11 cellular contexts compared by ENCODE assay signal in genomic region chr17:42010898-42011516, GRCh38. TPM values are rescaled to one million over a fixed set of nuclear protein-coding genes. Genes with fewer than 3 reads are reported as not detected.
DNase-seq lines count a peak whose midpoint lies in the region; ATAC-seq, FAIRE-seq and TF ChIP-seq lines count a peak whose summit lies in the region.
"Had no signal": no experiment of that assay in that cellular context is flagged by ENCODE, and none has a peak within 500 bp of the region (broad histone marks: within the 10 kb centered on the region; RNA-seq: fewer than 3 reads in every experiment).

No MANE protein-coding gene starts in this region.

- no peaks in the 10 kb centered on the region for H3K27me3 Mint-ChIP-seq in CD8-positive, alpha-beta memory T cell
- no peaks in the 10 kb centered on the region for H3K27me3 Mint-ChIP-seq in astrocyte (ENCODE audit: low read depth, unreplicated experiment)
- H3K27me3 Mint-ChIP-seq in activated naive CD8-positive, alpha-beta T cell treated with anti-CD3 and anti-CD28 coated beads, Interleukin-2, amount 50 U/mL, for 24 hours = no peaks in the 10 kb centered on the region

- peaks cover 44% of the 10 kb centered on the region for H3K4me1 ChIP-seq in CD8-positive, alpha-beta memory T cell (ENCODE audit: insufficient read depth, low read length)
- peaks cover 7% of the 10 kb centered on the region for H3K4me1 ChIP-seq in astrocyte (ENCODE audit: insufficient read depth, low read length)

- peaks cover 63% of the 10 kb centered on the region for H4K20me1 ChIP-seq in astrocyte (ENCODE audit: insufficient read depth, low read length)

- no peak for TF ChIP-seq CTCF in astrocyte (IDR thresholded peaks at IDR 0.05; ENCODE audit: insufficient read depth, low read depth, low read length)

- H3K4me1 Mint-ChIP-seq in CD8-positive, alpha-beta memory T cell = peaks cover 51 to 70% (median 62%) of the 10 kb centered on the region in 3 donors
- H3K4me1 Mint-ChIP-seq in astrocyte (ENCODE audit: low read depth, unreplicated experiment) = peaks cover 25% of the 10 kb centered on the region
- H3K4me1 Mint-ChIP-seq in activated naive CD8-positive, alpha-beta T cell treated with anti-CD3 and anti-CD28 coated beads, Interleukin-2, amount 50 U/mL, for 24 hours = peaks cover 53% of the 10 kb centered on the region

- no peak for ATAC-seq in HG03439 (IDR thresholded peaks at IDR 0.05; ENCODE audit: unreplicated experiment)
- ATAC-seq in activated naive CD8-positive, alpha-beta T cell treated with anti-CD3 and anti-CD28 coated beads, Interleukin-2, amount 50 U/mL, for 24 hours = no peak

- CTCF ChIA-PET in CD8-positive, alpha-beta memory T cell (lab: Charles Lee) = interaction anchor here (0.9 to 1.6 kb wide), 4 partner anchors 9 to 48 kb away, joined by 3 to 4 read pairs (median 3); partner anchors contain the start of gene NKIRAS2

- no peaks in the 10 kb centered on the region for H3K36me3 ChIP-seq in CD8-positive, alpha-beta memory T cell (ENCODE audit: insufficient read depth, low read length)
- no peaks in the 10 kb centered on the region for H3K36me3 ChIP-seq in astrocyte (ENCODE audit: insufficient read depth, low read length)

- H2AFZ ChIP-seq in astrocyte (ENCODE audit: low read depth, low read length) = no peak overlapping the region

- peaks cover 100% of the 10 kb centered on the region for H3K79me2 ChIP-seq in astrocyte (ENCODE audit: insufficient read depth, low read length)

- H3K9ac ChIP-seq in astrocyte (ENCODE audit: low read length) = no peak overlapping the region

- H3K9me3 ChIP-seq in CD8-positive, alpha-beta memory T cell (ENCODE audit: low read length) = no peaks in the 10 kb centered on the region
- H3K9me3 ChIP-seq in astrocyte (ENCODE audit: insufficient read depth, low read depth, low read length) = no peaks in the 10 kb centered on the region

- H3K36me3 Mint-ChIP-seq in CD8-positive, alpha-beta memory T cell = peaks cover 0 to 42% (median 3%) of the 10 kb centered on the region in 3 donors
- H3K36me3 Mint-ChIP-seq in astrocyte (ENCODE audit: low read depth, unreplicated experiment) = peaks cover 13% of the 10 kb centered on the region
- H3K36me3 Mint-ChIP-seq in activated naive CD8-positive, alpha-beta T cell treated with anti-CD3 and anti-CD28 coated beads, Interleukin-2, amount 50 U/mL, for 24 hours (ENCODE audit: low read depth) = peaks cover 23% of the 10 kb centered on the region

- peak overlapping the region in 6 of 8 donors; percentile 1 to 61 (median 24) for H3K27ac Mint-ChIP-seq in CD8-positive, alpha-beta memory T cell
- no peak overlapping the region for H3K27ac Mint-ChIP-seq in astrocyte (ENCODE audit: unreplicated experiment)
- H3K27ac Mint-ChIP-seq in activated naive CD8-positive, alpha-beta T cell treated with anti-CD3 and anti-CD28 coated beads, Interleukin-2, amount 50 U/mL, for 24 hours = no peak overlapping the region

- no peak overlapping the region for H3K27ac ChIP-seq in CD8-positive, alpha-beta memory T cell (ENCODE audit: low read depth, low read length)
- no peak overlapping the region for H3K27ac ChIP-seq in astrocyte (ENCODE audit: low read depth, low read length)

- no peak overlapping the region for H3K4me3 ChIP-seq in CD8-positive, alpha-beta memory T cell (ENCODE audit: low read length)
- no peak overlapping the region for H3K4me3 ChIP-seq in astrocyte (ENCODE audit: insufficient read depth, low read depth, low read length)

- DNase-seq in CD8-positive, alpha-beta memory T cell = no peak
- DNase-seq in HT1080 (ENCODE audit: low read depth) = peak; percentile 66
- DNase-seq in astrocyte (ENCODE audit: low read depth) = no peak
- DNase-seq in lung microvascular endothelial cell (ENCODE audit: low read depth in 2 of 2) = peak; percentile 32 to 55
- no peak for DNase-seq in amniotic stem cell (lab: John Stamatoyannopoulos, UW)
- DNase-seq in activated naive CD8-positive, alpha-beta T cell treated with anti-CD3 and anti-CD28 coated beads, Interleukin-2, amount 50 U/mL, for 24 hours = no peak
- no peak for DNase-seq in RCC 7860 (ENCODE audit: low spot score)
- DNase-seq: left cardiac atrium, NCI-H1048, T-helper 1 cell had no signal

- H3K27me3 ChIP-seq in CD8-positive, alpha-beta memory T cell (ENCODE audit: insufficient read depth, low read length, poor library complexity, severe bottlenecking) = no peaks in the 10 kb centered on the region
- no peaks in the 10 kb centered on the region for H3K27me3 ChIP-seq in astrocyte (ENCODE audit: insufficient read depth, low read length)

- H3K4me2 ChIP-seq in astrocyte (ENCODE audit: low read length) = peak overlapping the region; percentile 28

- FAIRE-seq in astrocyte (lab: Jason Lieb, UNC) (no peak), RCC 7860 (lab: Jason Lieb, UNC) (no peak)

- H3K9me3 Mint-ChIP-seq in CD8-positive, alpha-beta memory T cell = no peaks in the 10 kb centered on the region
- H3K9me3 Mint-ChIP-seq in astrocyte (ENCODE audit: unreplicated experiment) = no peaks in the 10 kb centered on the region
- no peaks in the 10 kb centered on the region for H3K9me3 Mint-ChIP-seq in activated naive CD8-positive, alpha-beta T cell treated with anti-CD3 and anti-CD28 coated beads, Interleukin-2, amount 50 U/mL, for 24 hours

- peak overlapping the region in 1 of 7 donors; percentile 22 for H3K4me3 Mint-ChIP-seq in CD8-positive, alpha-beta memory T cell
- H3K4me3 Mint-ChIP-seq in astrocyte (ENCODE audit: unreplicated experiment) = no peak overlapping the region
- H3K4me3 Mint-ChIP-seq in activated naive CD8-positive, alpha-beta T cell treated with anti-CD3 and anti-CD28 coated beads, Interleukin-2, amount 50 U/mL, for 24 hours = no peak overlapping the region

- POLR2A ChIA-PET in CD8-positive, alpha-beta memory T cell (lab: Charles Lee) = no interaction called here

RNA-seq across cellular contexts. Expression of gene DNAJC7, which starts 6.2 kb away (rescaled TPM):
- 100 to 1,000 TPM; 111 TPM for total RNA-seq in CD8-positive, alpha-beta memory T cell
- polyA plus RNA-seq in CD8-positive, alpha-beta memory T cell = 74.6 TPM
- 133 and 150 TPM in 2 replicates for total RNA-seq in HT1080 (2014; rRNA removed; shearing (Covaris generic))
- polyA plus RNA-seq in HT1080 (2015; cell fraction: cytosol; rRNA removed) = 106 and 121 TPM in 2 replicates
- polyA plus RNA-seq in HT1080 (2015; cell fraction: nucleus; rRNA removed) = 132 and 134 TPM in 2 replicates
- 82.9 and 96.0 TPM in 2 replicates for total RNA-seq in astrocyte
- 56.0 and 60.1 TPM in 2 replicates for total RNA-seq in lung microvascular endothelial cell

RNA-seq across cellular contexts. Expression of gene NKIRAS2, which starts 8.9 kb away (rescaled TPM):
- 10 to 100 TPM; 29.4 to 31.3 TPM for total RNA-seq in CD8-positive, alpha-beta memory T cell
- polyA plus RNA-seq in CD8-positive, alpha-beta memory T cell = 33.5 TPM
- 47.5 and 53.2 TPM in 2 replicates for total RNA-seq in HT1080 (2014; rRNA removed; shearing (Covaris generic))
- polyA plus RNA-seq in HT1080 (2015; cell fraction: cytosol; rRNA removed) = 69.0 and 70.9 TPM in 2 replicates
- 36.0 and 42.7 TPM in 2 replicates for polyA plus RNA-seq in HT1080 (2015; cell fraction: nucleus; rRNA removed)
- 60.5 and 66.0 TPM in 2 replicates for total RNA-seq in astrocyte
- total RNA-seq in lung microvascular endothelial cell = 30.1 and 38.1 TPM in 2 replicates

RNA-seq across cellular contexts. Expression of gene C17orf113, which starts 39.4 kb away (rescaled TPM):
- total RNA-seq in CD8-positive, alpha-beta memory T cell = under 1 TPM; 0.15 to 0.20 TPM
- polyA plus RNA-seq in CD8-positive, alpha-beta memory T cell = 0.10 TPM
- total RNA-seq in HT1080 (2014; rRNA removed; shearing (Covaris generic)) = 0.23 TPM in 2 replicates
- 1.1 and 1.3 TPM in 2 replicates for polyA plus RNA-seq in HT1080 (2015; cell fraction: cytosol; rRNA removed)
- 1.2 and 1.4 TPM in 2 replicates for polyA plus RNA-seq in HT1080 (2015; cell fraction: nucleus; rRNA removed)
- total RNA-seq in astrocyte (0.19 and 0.23 TPM in 2 replicates), lung microvascular endothelial cell (0.20 and 0.22 TPM in 2 replicates)

RNA-seq across cellular contexts. Expression of gene CNP, which starts 44.4 kb away (rescaled TPM):
- 10 to 100 TPM; 70.3 to 71.6 TPM for total RNA-seq in CD8-positive, alpha-beta memory T cell
- polyA plus RNA-seq in CD8-positive, alpha-beta memory T cell = 35.3 TPM
- 41.7 and 66.7 TPM in 2 replicates for total RNA-seq in HT1080 (2014; rRNA removed; shearing (Covaris generic))
- polyA plus RNA-seq in HT1080 (2015; cell fraction: cytosol; rRNA removed) = 45.1 and 49.7 TPM in 2 replicates
- polyA plus RNA-seq in HT1080 (2015; cell fraction: nucleus; rRNA removed) = 40.0 and 41.4 TPM in 2 replicates
- total RNA-seq in astrocyte = 169 and 177 TPM in 2 replicates
- 38.8 and 45.6 TPM in 2 replicates for total RNA-seq in lung microvascular endothelial cell

Comparison
In these comparisons a context has a peak if more than half of its experiments do, and no peak if none do; other contexts are left out.
1. DNase-seq: peak in HT1080 (single experiment) and lung microvascular endothelial cell (2 of 2); none in CD8-positive, alpha-beta memory T cell (0 of 5), astrocyte (single experiment), amniotic stem cell (single experiment), activated naive CD8-positive, alpha-beta T cell treated with anti-CD3 and anti-CD28 coated beads, Interleukin-2, amount 50 U/mL, for 24 hours (single experiment) and RCC 7860 (single experiment).
2. H3K27ac Mint-ChIP-seq: peak in CD8-positive, alpha-beta memory T cell (6 of 8); none in astrocyte (single experiment) and activated naive CD8-positive, alpha-beta T cell treated with anti-CD3 and anti-CD28 coated beads, Interleukin-2, amount 50 U/mL, for 24 hours (single experiment).